Comparison of ENCODE assay signal across 8 cellular contexts in genomic region chr20:19757973-19758887, GRCh38. TPM values are rescaled to one million over a fixed set of nuclear protein-coding genes. Genes with fewer than 3 reads are reported as not detected.
DNase-seq lines count a peak whose midpoint lies in the region; ATAC-seq and TF ChIP-seq lines count a peak whose summit lies in the region.

RIN2 (plus strand) TSS chr20:19758258; CDS start chr20:19889602, 131,344 bp downstream.

- no peak for TF ChIP-seq POLR2A in adrenal gland (IDR thresholded peaks at IDR 0.05)

- TF ChIP-seq CTCF in adrenal gland (IDR thresholded peaks at IDR 0.05), result no peak
- no peak for TF ChIP-seq CTCF in cardiac muscle cell (IDR thresholded peaks at IDR 0.05; ENCODE audit: low read depth, low read length)
- TF ChIP-seq CTCF in neutrophil (IDR thresholded peaks at IDR 0.05), result no peak

- intact Hi-C loops in adrenal gland (cut with DNase I), result no loop called here

- peak; percentile 90 for DNase-seq in DMS53 (lab: John Stamatoyannopoulos, UW)
- no peak for DNase-seq in DMS53 treated with DMSO at 0.1 percent for 48 hours (lab: John Stamatoyannopoulos, UW; ENCODE audit: unreplicated experiment)
- DNase-seq in NCI-H2107 treated with DMSO at 0.1 percent for 48 hours (lab: John Stamatoyannopoulos, UW; ENCODE audit: unreplicated experiment), result peak; percentile 27
- peak; percentile 86 to 94 (median 93) for DNase-seq in adrenal gland
- DNase-seq in cardiac muscle cell (ENCODE audit: low read depth in 1 of 2, low spot score in 1 of 2), result peak; percentile 97

- peak within 1 kb of the TSS; percentile 77 to 97 (median 93) for H3K4me3 ChIP-seq in adrenal gland
- H3K4me3 ChIP-seq in cardiac muscle cell, result peak within 1 kb of the TSS; percentile 75
- peak within 1 kb of the TSS; percentile 17 to 30 for H3K4me3 ChIP-seq in neutrophil (ENCODE audit: low read depth in 1 of 2, low read length in 1 of 2)

- 0 to 1% (median 1%) methylated on average over 7 to 64 of the region's 64 CpGs for WGBS in adrenal gland, 4 donors

- H3K9me3 ChIP-seq in adrenal gland (replicated peaks in 1 of 3), result no peaks in the 10 kb centered on the region
- H3K9me3 ChIP-seq in cardiac muscle cell (ENCODE audit: low read depth), result no peaks in the 10 kb centered on the region
- no peaks in the 10 kb centered on the region for H3K9me3 ChIP-seq in neutrophil

- H3K36me3 ChIP-seq in adrenal gland (replicated peaks in 1 of 2) (no peaks in the 10 kb centered on the region), cardiac muscle cell (no peaks in the 10 kb centered on the region), neutrophil (no peaks in the 10 kb centered on the region)

- H3K4me1 ChIP-seq in adrenal gland (replicated peaks in 1 of 2), result peaks cover 14 to 27% of the 10 kb centered on the region in 2 donors
- H3K4me1 ChIP-seq in cardiac muscle cell (ENCODE audit: low read depth), result peaks cover 40% of the 10 kb centered on the region
- H3K4me1 ChIP-seq in neutrophil (ENCODE audit: control insufficient read depth in 1 of 2, insufficient read depth in 1 of 2, low read depth in 1 of 2, low read length in 1 of 2), result peaks cover 22 to 25% of the 10 kb centered on the region in 2 experiments

- no peaks in the 10 kb centered on the region for H3K27me3 ChIP-seq in adrenal gland
- no peaks in the 10 kb centered on the region for H3K27me3 ChIP-seq in cardiac muscle cell
- peaks cover 57% of the 10 kb centered on the region for H3K27me3 ChIP-seq in neutrophil

- H3K27ac ChIP-seq in adrenal gland, result peak within 1 kb of the TSS; percentile 67 to 91 (median 85)
- H3K27ac ChIP-seq in cardiac muscle cell, result peak within 1 kb of the TSS; percentile 95
- no peak within 1 kb of the TSS for H3K27ac ChIP-seq in neutrophil

- no peak for ATAC-seq in GM21786 (IDR thresholded peaks at IDR 0.05; ENCODE audit: unreplicated experiment)
- no peak for ATAC-seq in HG03571 (IDR thresholded peaks at IDR 0.05; ENCODE audit: unreplicated experiment)

RNA-seq across cellular contexts. Expression of gene RIN2, which starts in this region (rescaled TPM):
- 10 to 100 TPM; 27.9 to 68.8 (median 53.1) TPM for total RNA-seq in adrenal gland
- polyA plus RNA-seq in adrenal gland, result 10 to 100 TPM in 2 of 3 donors, 1 to 10 TPM in 1; 6.9 to 19.5 (median 15.2) TPM
- 33.8 and 42.4 TPM in 2 replicates for total RNA-seq in cardiac muscle cell
- polyA plus RNA-seq in cardiac muscle cell, result 18.4 and 19.9 TPM in 2 replicates

Comparison
In these comparisons a context has a peak if more than half of its experiments do, and no peak if none do; other contexts are left out.
1. H3K4me3 ChIP-seq: peak in every context shown above with its lines; median percentile 93 in adrenal gland; 75 in cardiac muscle cell; 24 in neutrophil.